17 cellular contexts compared by ENCODE assay signal in genomic region chr1:62177621-62178020, GRCh38. TPM values are rescaled to one million over a fixed set of nuclear protein-coding genes. Genes with fewer than 3 reads are reported as not detected.
DNase-seq lines count a peak whose midpoint lies in the region; ATAC-seq and TF ChIP-seq lines count a peak whose summit lies in the region.
"Had no signal": no experiment of that assay in that cellular context is flagged by ENCODE, and none has a peak within 500 bp of the region (broad histone marks: within the 10 kb centered on the region; RNA-seq: fewer than 3 reads in every experiment).

No MANE protein-coding gene starts in this region.

- ATAC-seq in GM21390 (IDR thresholded peaks at IDR 0.05; ENCODE audit: unreplicated experiment): no peak

- no peak overlapping the region for H3K23ac ChIP-seq in trophoblast cell (ENCODE audit: low read length)

- H2BK5ac ChIP-seq in trophoblast cell (ENCODE audit: low read depth, low read length, poor library complexity): no peak overlapping the region

- H3K79me1 ChIP-seq in trophoblast cell (ENCODE audit: low read length): peaks cover 19% of the 10 kb centered on the region

- WGBS in HUES64: 73% methylated on average over 1 of the region's 1 CpG
- no CpG with 5 or more reads among the region's 1 CpG for WGBS in trophoblast cell (ENCODE audit: extremely low coverage, insufficient coverage, insufficient read length)

- H4K91ac ChIP-seq in trophoblast cell (ENCODE audit: low read depth, low read length): no peak overlapping the region

- H3K4me1 ChIP-seq in HUES64 (ENCODE audit: insufficient read depth, low read length) (peaks cover 41% of the 10 kb centered on the region), trophoblast cell (ENCODE audit: control insufficient read depth in 1 of 2, insufficient read depth in 2 of 2, low read length in 2 of 2) (peaks cover 4 to 29% of the 10 kb centered on the region in 2 experiments)
- H3K4me1 ChIP-seq: BE2C had no signal

- no peaks in the 10 kb centered on the region for H3K79me2 ChIP-seq in trophoblast cell (ENCODE audit: control insufficient read depth, insufficient read depth, low read length, poor library complexity)

- no peak overlapping the region for H2BK12ac ChIP-seq in trophoblast cell (ENCODE audit: low read length)

- in situ Hi-C loops in GM13976 (cut with MboI; ENCODE audit: low sequenced_read_pairs, unreplicated experiment): loop anchor here (5.0 kb wide), 1 partner anchor 235 kb away; no protein-coding TSS in a partner anchor

- DNase-seq in DMS 273 treated with DMSO at 0.1 percent for 48 hours (lab: John Stamatoyannopoulos, UW) (peak; percentile 80), WERI-Rb-1 (no peak), trophoblast cell (no peak), NCI-H345 treated with DMSO at 0.1 percent for 48 hours (lab: John Stamatoyannopoulos, UW; ENCODE audit: unreplicated experiment) (no peak), GM13976 (ENCODE audit: low spot score) (no peak)
- DNase-seq: BE2C; CD4-positive, alpha-beta memory T cell; DMS53; GF-D8; GOT3; IMR-90; KBM-7 had no signal

- no peak overlapping the region for H3K4me3 ChIP-seq in HUES64 (ENCODE audit: low read length)
- no peak overlapping the region for H3K4me3 ChIP-seq in WERI-Rb-1 (ENCODE audit: low read depth, low read length)
- H3K4me3 ChIP-seq in trophoblast cell (ENCODE audit: low read depth, low read length): no peak overlapping the region
- H3K4me3 ChIP-seq: HAP-1 had no signal

- no peak overlapping the region for H2BK120ac ChIP-seq in trophoblast cell (ENCODE audit: insufficient read depth, low read length, poor library complexity)

- H4K8ac ChIP-seq in trophoblast cell (ENCODE audit: low read depth, low read length): no peak overlapping the region

- H4K12ac ChIP-seq in trophoblast cell (ENCODE audit: low read depth, low read length): no peak overlapping the region

- H3K9ac ChIP-seq in HUES64 (ENCODE audit: low read depth, low read length): no peak overlapping the region
- H3K9ac ChIP-seq in trophoblast cell (ENCODE audit: low read length): no peak overlapping the region

- H3K18ac ChIP-seq in trophoblast cell (ENCODE audit: low read length): no peak overlapping the region

- H3K9me3 ChIP-seq in HUES64 (ENCODE audit: insufficient read depth, low read depth, low read length): no peaks in the 10 kb centered on the region
- H3K9me3 ChIP-seq in WERI-Rb-1 (ENCODE audit: severe bottlenecking): no peaks in the 10 kb centered on the region
- H3K9me3 ChIP-seq in trophoblast cell (ENCODE audit: insufficient read depth, low read depth, low read length): no peaks in the 10 kb centered on the region
- H3K9me3 ChIP-seq: BE2C, HAP-1 had no signal

- no peaks in the 10 kb centered on the region for H3K27me3 ChIP-seq in HUES64 (ENCODE audit: insufficient read depth, low read length)
- no peaks in the 10 kb centered on the region for H3K27me3 ChIP-seq in WERI-Rb-1 (ENCODE audit: insufficient read depth, low read depth, severe bottlenecking)
- H3K27me3 ChIP-seq in trophoblast cell (ENCODE audit: insufficient read depth, low read length): no peaks in the 10 kb centered on the region
- H3K27me3 ChIP-seq: BE2C had no signal

- H3K4me2 ChIP-seq in trophoblast cell (ENCODE audit: low read length): no peak overlapping the region

- no peak overlapping the region for H2AK5ac ChIP-seq in trophoblast cell (ENCODE audit: low read length)

- H2AFZ ChIP-seq in trophoblast cell (ENCODE audit: insufficient read depth, low read length, poor library complexity): no peak overlapping the region

- H3K27ac ChIP-seq in HUES64 (ENCODE audit: low read depth, low read length) (peak overlapping the region; percentile 76; the same call in 1 of the 2 replicates), WERI-Rb-1 (peak overlapping the region; percentile 65), trophoblast cell (ENCODE audit: low read depth, low read length) (peak overlapping the region; percentile 7)
- H3K27ac ChIP-seq: C4-2B had no signal

- H3K36me3 ChIP-seq in HUES64 (ENCODE audit: insufficient read depth, low read length) (no peaks in the 10 kb centered on the region), WERI-Rb-1 (no peaks in the 10 kb centered on the region), trophoblast cell (ENCODE audit: control insufficient read depth in 1 of 2, insufficient read depth in 2 of 2, low read length in 2 of 2) (no peaks in the 10 kb centered on the region)
- H3K36me3 ChIP-seq: BE2C, HAP-1 had no signal

- TF ChIP-seq CTCF in WERI-Rb-1 (IDR thresholded peaks at IDR 0.05; ENCODE audit: low read depth, low read length) (no peak), GM13976 (IDR thresholded peaks at IDR 0.05; ENCODE audit: borderline replicate concordance, control extremely low read depth, extremely low read depth, insufficient read depth, missing control alignments) (no peak)

- no peak overlapping the region for H3K4ac ChIP-seq in trophoblast cell (ENCODE audit: low read depth, low read length)

- H3K14ac ChIP-seq in trophoblast cell (ENCODE audit: low read length): no peak overlapping the region

RNA-seq across cellular contexts. Expression of gene L1TD1, which starts 17.0 kb away (rescaled TPM):
- 269 TPM for polyA plus RNA-seq in HUES64 (2013, experiment 1 of 2)
- polyA plus RNA-seq in HUES64 (2013, experiment 2 of 2): 243 TPM
- 65.5 and 65.9 TPM in 2 replicates for polyA plus RNA-seq in trophoblast cell (2013)
- polyA plus RNA-seq: AG04450; CD4-positive, alpha-beta memory T cell; IMR-90 had no signal

Comparison
In these comparisons a context has a peak if more than half of its experiments do, and no peak if none do; other contexts are left out.
1. H3K27ac ChIP-seq: peak in every context shown above with its lines; median percentile 76 in HUES64; 65 in WERI-Rb-1; 7 in trophoblast cell.